8 cellular contexts compared by ENCODE assay signal in the genomic region with DNA sequence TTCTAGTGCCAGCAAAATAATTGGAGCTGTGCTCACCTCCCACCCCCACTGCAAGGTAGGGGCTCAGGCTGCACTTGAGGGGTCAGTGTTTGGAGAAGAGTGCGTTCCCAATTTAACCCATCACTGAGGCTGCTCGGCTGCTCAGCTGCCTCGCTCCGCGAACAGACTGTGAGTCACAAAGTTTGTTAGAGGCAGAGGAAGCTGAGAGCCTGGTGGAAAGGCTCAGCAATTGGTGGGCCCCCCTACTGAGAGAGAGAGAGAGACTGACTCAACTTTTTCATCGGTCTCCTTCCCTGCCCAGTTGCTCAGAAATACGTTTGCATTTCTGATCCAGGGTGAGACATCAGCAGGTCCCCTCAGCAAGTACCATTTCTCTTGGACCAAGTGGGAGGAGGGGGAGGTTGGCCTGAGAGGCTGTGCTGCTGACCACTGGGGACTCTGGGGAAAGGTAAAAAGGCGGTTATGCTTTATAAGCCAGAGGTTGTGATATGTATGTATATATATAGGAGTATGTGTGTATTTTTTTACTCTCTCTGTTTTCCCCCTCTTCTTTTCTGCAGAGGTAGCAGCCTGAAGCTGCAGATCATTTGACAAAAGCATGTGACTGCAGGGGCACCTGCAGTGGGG. TPM values are rescaled to one million over a fixed set of nuclear protein-coding genes. Genes with fewer than 3 reads are reported as not detected.
DNase-seq lines count a peak whose midpoint lies in the region; ATAC-seq and TF ChIP-seq lines count a peak whose summit lies in the region.

No MANE protein-coding gene starts in this region.

- no peak for TF ChIP-seq CTCF in astrocyte of the spinal cord (IDR thresholded peaks at IDR 0.05; ENCODE audit: low read depth, low read length)

- intact Hi-C loops in posterior vena cava (cut with DNase I): loop anchor here in 1 of 2 donors (5.0 kb wide), 1 partner anchor 66 kb away; no protein-coding TSS in a partner anchor

- no peak overlapping the region for H3K27ac Mint-ChIP-seq in memory B cell

- H3K9ac ChIP-seq in SK-N-MC (ENCODE audit: insufficient read length): no peak overlapping the region

- in situ Hi-C loops in astrocyte of the spinal cord (cut with HindIII; ENCODE audit: low sequenced_read_pairs): no loop called here

- no peak for ATAC-seq in memory B cell (ENCODE audit: low read depth)

- no peaks in the 10 kb centered on the region for H3K9me3 ChIP-seq in SK-N-MC (ENCODE audit: low read depth, low read length)

- H3K27ac ChIP-seq in SK-N-MC: no peak overlapping the region

- peak overlapping the region; percentile 86 for H3K4me3 Mint-ChIP-seq in memory B cell

- H3K4me3 ChIP-seq in SK-N-MC (peak overlapping the region; percentile 80), astrocyte of the spinal cord (ENCODE audit: low read depth, low read length) (peak overlapping the region; percentile 53)

- H3K27me3 Mint-ChIP-seq in memory B cell: peaks cover 19% of the 10 kb centered on the region

- H3K36me3 Mint-ChIP-seq in memory B cell: no peaks in the 10 kb centered on the region

- peak in 2 of 3 experiments; percentile 61 to 72 for DNase-seq in NCI-H1417 (lab: John Stamatoyannopoulos, UW)
- DNase-seq in NCI-H1417 treated with DMSO at 0.1 percent for 48 hours (lab: John Stamatoyannopoulos, UW): no peak
- DNase-seq in SK-N-MC (ENCODE audit: low read depth, low spot score): no peak
- DNase-seq in astrocyte of the spinal cord (ENCODE audit: low read depth, low spot score): peak; percentile 90
- DNase-seq in memory B cell (ENCODE audit: low spot score in 2 of 2): no peak
- DNase-seq in stromal cell of bone marrow (ENCODE audit: low read depth): peak; percentile 77
- no peak for DNase-seq in HuH-7 (ENCODE audit: low spot score)
- DNase-seq in posterior vena cava (ENCODE audit: low spot score): no peak

- no peaks in the 10 kb centered on the region for H3K36me3 ChIP-seq in SK-N-MC (ENCODE audit: insufficient read depth, low read length)

- peaks cover 21% of the 10 kb centered on the region for H3K4me1 Mint-ChIP-seq in memory B cell

- no peaks in the 10 kb centered on the region for H3K9me3 Mint-ChIP-seq in memory B cell

RNA-seq across cellular contexts. Expression of a gene that starts 1.5 kb away (rescaled TPM):
- 1 to 10 TPM; 1.7 TPM for total RNA-seq in posterior vena cava

Comparison
In these comparisons a context has a peak if more than half of its experiments do, and no peak if none do; other contexts are left out.
1. DNase-seq: peak in NCI-H1417 (2 of 3), astrocyte of the spinal cord (single experiment) and stromal cell of bone marrow (single experiment); none in NCI-H1417 treated with DMSO at 0.1 percent for 48 hours (single experiment), SK-N-MC (single experiment), memory B cell (0 of 2), HuH-7 (single experiment) and posterior vena cava (single experiment).